In genomic region chr22:20437253-20438065, GRCh38 we compare ENCODE assay signal across 8 cellular contexts. TPM values are rescaled to one million over a fixed set of nuclear protein-coding genes. Genes with fewer than 3 reads are reported as not detected.
DNase-seq lines count a peak whose midpoint lies in the region; ATAC-seq and TF ChIP-seq lines count a peak whose summit lies in the region.

TSS of gene SCARF2 (minus strand) at chr22:20437825. CDS start at chr22:20437754, 71 bp downstream.

- TF ChIP-seq POLR2A in erythroblast (IDR thresholded peaks at IDR 0.05; ENCODE audit: low read length): no peak

- DNase-seq in CD14-positive monocyte (ENCODE audit: low spot score): no peak
- peak; percentile 52 for DNase-seq in dermis blood vessel endothelial cell
- DNase-seq in lung microvascular endothelial cell (ENCODE audit: low read depth in 2 of 2): peak; percentile 31 to 75
- no peak for DNase-seq in type B pancreatic cell (ENCODE audit: extremely low spot score, unreplicated experiment)
- no peak for DNase-seq in pons (ENCODE audit: low spot score)
- DNase-seq in erythroblast (lab: John Stamatoyannopoulos, UW): no peak

- H3K4me1 Mint-ChIP-seq in CD14-positive monocyte (peaks cover 15% of the 10 kb centered on the region), IgD-negative memory B cell (peaks cover 4 to 12% (median 5%) of the 10 kb centered on the region in 3 donors), type B pancreatic cell (ENCODE audit: unreplicated experiment) (peaks cover 23% of the 10 kb centered on the region)

- no peak for TF ChIP-seq CTCF in CD14-positive monocyte (IDR thresholded peaks at IDR 0.05)
- TF ChIP-seq CTCF in type B pancreatic cell (conservative IDR thresholded peaks at IDR 0.05): no peak

- H3K9me3 Mint-ChIP-seq in CD14-positive monocyte (peaks cover 0 to 26% (median 11%) of the 10 kb centered on the region in 7 donors), IgD-negative memory B cell (no peaks in the 10 kb centered on the region), type B pancreatic cell (no peaks in the 10 kb centered on the region)

- H3K36me3 Mint-ChIP-seq in CD14-positive monocyte (peaks cover 34 to 45% of the 10 kb centered on the region in 2 donors), IgD-negative memory B cell (no peaks in the 10 kb centered on the region), type B pancreatic cell (peaks cover 12% of the 10 kb centered on the region)

- peak within 1 kb of the TSS; percentile 34 to 83 for H3K4me3 Mint-ChIP-seq in CD14-positive monocyte
- peak within 1 kb of the TSS; percentile 73 to 95 (median 85) for H3K4me3 Mint-ChIP-seq in IgD-negative memory B cell
- peak within 1 kb of the TSS; percentile 96 for H3K4me3 Mint-ChIP-seq in type B pancreatic cell

- peaks cover 64 to 68% (median 65%) of the 10 kb centered on the region in 3 donors for H3K27me3 Mint-ChIP-seq in CD14-positive monocyte (ENCODE audit: low read depth in 3 of 3)
- peaks cover 39% of the 10 kb centered on the region for H3K27me3 Mint-ChIP-seq in IgD-negative memory B cell
- peaks cover 41% of the 10 kb centered on the region for H3K27me3 Mint-ChIP-seq in type B pancreatic cell

- peak within 1 kb of the TSS in 2 of 7 donors; percentile 53 to 61 for H3K27ac Mint-ChIP-seq in CD14-positive monocyte
- H3K27ac Mint-ChIP-seq in IgD-negative memory B cell: no peak within 1 kb of the TSS
- H3K27ac Mint-ChIP-seq in type B pancreatic cell: peak within 1 kb of the TSS; percentile 83

- no peak for ATAC-seq in GM19397 (IDR thresholded peaks at IDR 0.05; ENCODE audit: unreplicated experiment)

- intact Hi-C loops in CD14-positive monocyte (cut with micrococcal nuclease): no loop called here

RNA-seq across cellular contexts. Expression of gene SCARF2, which starts in this region (rescaled TPM):
- under 1 TPM in 1 of 2 donors, not detected in 1; 0.12 TPM for polyA plus RNA-seq in CD14-positive monocyte
- polyA plus RNA-seq in IgD-negative memory B cell: 0.16 TPM
- total RNA-seq in dermis blood vessel endothelial cell: 9.7 and 12.0 TPM in 2 replicates
- 4.6 and 6.5 TPM in 2 replicates for total RNA-seq in lung microvascular endothelial cell
- 4.2 and 21.7 TPM in 2 replicates for total RNA-seq in type B pancreatic cell (ENCODE audit: low replicate concordance)

Comparison
In these comparisons a context has a peak if more than half of its experiments do, and no peak if none do; other contexts are left out.
1. DNase-seq: peak in dermis blood vessel endothelial cell (single experiment) and lung microvascular endothelial cell (2 of 2); none in CD14-positive monocyte (single experiment), type B pancreatic cell (single experiment), pons (single experiment) and erythroblast (0 of 2).
2. Peak in every context shown above with its lines, with median percentiles within 50 percentile points of each other: H3K4me3 Mint-ChIP-seq.